ENCODE assay signal across 25 cellular contexts in genomic region chr14:90596733-90597132, GRCh38.
"Had no signal": no experiment of that assay in that cellular context is flagged by ENCODE, and none has a peak within 500 bp of the region (broad histone marks: within the 10 kb centered on the region; RNA-seq: fewer than 3 reads in every experiment).

No MANE protein-coding gene starts in this region.

- H2AFZ ChIP-seq: neural progenitor cell, parathyroid adenoma had no signal

- H3K9me3 ChIP-seq: ovary, psoas muscle, right lobe of liver, sigmoid colon, stomach, thoracic aorta, thyroid gland, tibial nerve, upper lobe of left lung, vagina had no signal

- H3K27me3 ChIP-seq: neural progenitor cell, ovary, right lobe of liver, sigmoid colon, stomach, thyroid gland, tibial nerve, upper lobe of left lung, vagina had no signal

- H3K36me3 ChIP-seq: neural progenitor cell, ovary, right lobe of liver, thoracic aorta, thyroid gland, upper lobe of left lung, vagina had no signal

- FAIRE-seq: small intestine, urothelium cell line had no signal

- ATAC-seq: naive thymus-derived CD4-positive, alpha-beta T cell; natural killer cell; psoas muscle; right lobe of liver; stimulated activated effector memory CD8-positive, alpha-beta T cell treated with anti-CD3 and anti-CD28 coated beads, Interleukin-12 subunit alpha, Interleukin-12 subunit beta, amount 100 ng/mL, for 72 hours; stimulated activated naive B cell treated with anti-CD40 and anti-IgM and Interleukin-4, amounts not matched to agents 10 μg/mL and 1 μg/mL and 100 μg/mL, for 72 hours had no signal

- H3K4me3 ChIP-seq: neural progenitor cell, ovary, psoas muscle, right lobe of liver, sigmoid colon, stomach, thoracic aorta, thyroid gland, tibial nerve, upper lobe of left lung, vagina had no signal

- H3K27ac ChIP-seq: neural progenitor cell, ovary, parathyroid adenoma, psoas muscle, right lobe of liver, sigmoid colon, stomach, thoracic aorta, thyroid gland, tibial nerve, upper lobe of left lung, vagina had no signal

- DNase-seq: naive thymus-derived CD4-positive, alpha-beta T cell; natural killer cell; occipital lobe; ovary; psoas muscle; right lobe of liver; sigmoid colon; small intestine; stimulated activated CD4-positive, alpha-beta T cell treated with anti-CD3 and anti-CD28 coated beads, Interleukin-15, amount 100 ng/mL, for 24 hours; stimulated activated CD4-positive, alpha-beta T cell treated with anti-CD3 and anti-CD28 coated beads, Interleukin-2, amount 100 ng/mL, for 24 hours; stimulated activated CD4-positive, alpha-beta T cell treated with anti-CD3 and anti-CD28 coated beads, Interleukin-2, amount 100 ng/mL, for 48 hours; stimulated activated CD4-positive, alpha-beta T cell treated with anti-CD3 and anti-CD28 coated beads, Interleukin-4, amount 100 ng/mL, for 24 hours; stimulated activated naive B cell treated with anti-CD40 and anti-IgM and Interleukin-4, amounts not matched to agents 10 μg/mL and 1 μg/mL and 100 μg/mL, for 72 hours; stimulated activated naive CD4-positive, alpha-beta T cell treated with Interleukin-2 at 50 U/mL for 16 hours; stomach; thyroid gland; trophoblast cell; upper lobe of left lung had no signal

- H3K9ac ChIP-seq: neural progenitor cell, parathyroid adenoma had no signal

- H3K79me2 ChIP-seq: parathyroid adenoma had no signal

- H3K4me1 ChIP-seq: right lobe of liver, vagina had no signal

- H3K4me2 ChIP-seq: neural progenitor cell had no signal
